Comparison of ENCODE assay signal across 17 cellular contexts in genomic region chr1:153827168-153827964, GRCh38. TPM values are rescaled to one million over a fixed set of nuclear protein-coding genes. Genes with fewer than 3 reads are reported as not detected.
A peak's percentile ranks its signal among the peaks of the same experiment; 100 is the strongest.
DNase-seq lines count a peak whose midpoint lies in the region; ATAC-seq, FAIRE-seq and TF ChIP-seq lines count a peak whose summit lies in the region.
"Had no signal": no experiment of that assay in that cellular context is flagged by ENCODE, and none has a peak within 500 bp of the region (broad histone marks: within the 10 kb centered on the region; RNA-seq: fewer than 3 reads in every experiment).

No MANE protein-coding gene starts in this region.

- POLR2A ChIA-PET in GM12878 (lab: Charles Lee): interaction anchor here (0.6 to 1.2 kb wide), 8 partner anchors 9 to 131 kb away, joined by 3 to 6 read pairs (median 4); partner anchors contain the start of gene CRTC2

- H3K4me1 Mint-ChIP-seq in activated naive CD8-positive, alpha-beta T cell (ENCODE audit: low read depth): peaks cover 8% of the 10 kb centered on the region
- H3K4me1 Mint-ChIP-seq in activated naive CD8-positive, alpha-beta T cell treated with anti-CD3 and anti-CD28 coated beads, Interleukin-2, amount 50 U/mL, for 24 hours: peaks cover 2% of the 10 kb centered on the region
- H3K4me1 Mint-ChIP-seq in stimulated activated effector memory CD8-positive, alpha-beta T cell treated with anti-CD3 and anti-CD28 coated beads, Interleukin-12 subunit alpha, Interleukin-12 subunit beta, amount 100 ng/mL, for 72 hours: no peaks in the 10 kb centered on the region
- H3K4me1 Mint-ChIP-seq: activated CD4-positive, alpha-beta T cell treated with anti-CD3 and anti-CD28 coated beads, Interleukin-2, amount 10 ng/mL, durations not matched to agents 24 days and 14 days had no signal

- TF ChIP-seq POLR2A in GM12878 (IDR thresholded peaks at IDR 0.05; ENCODE audit: low read depth, low read length) (no peak), lower leg skin (IDR thresholded peaks at IDR 0.05) (no peak)

- H3K27ac Mint-ChIP-seq in activated naive CD8-positive, alpha-beta T cell: peak overlapping the region; percentile 41
- H3K27ac Mint-ChIP-seq in activated naive CD8-positive, alpha-beta T cell treated with anti-CD3 and anti-CD28 coated beads, Interleukin-2, amount 50 U/mL, for 24 hours: no peak overlapping the region
- H3K27ac Mint-ChIP-seq in stimulated activated effector memory CD8-positive, alpha-beta T cell treated with anti-CD3 and anti-CD28 coated beads, Interleukin-12 subunit alpha, Interleukin-12 subunit beta, amount 100 ng/mL, for 72 hours: peak overlapping the region; percentile 26
- H3K27ac Mint-ChIP-seq: activated CD4-positive, alpha-beta T cell treated with anti-CD3 and anti-CD28 coated beads, Interleukin-2, amount 10 ng/mL, durations not matched to agents 24 days and 14 days had no signal

- H3K27ac ChIP-seq in KMS-11 (no peak overlapping the region), GM12878 (ENCODE audit: control insufficient read depth, insufficient read depth) (peak overlapping the region; percentile 52), ascending aorta (no peak overlapping the region)
- H3K27ac ChIP-seq: SJCRH30, upper lobe of right lung had no signal

- no peak for DNase-seq in activated naive CD8-positive, alpha-beta T cell treated with anti-CD3 and anti-CD28 coated beads, Interleukin-2, amount 50 U/mL, for 24 hours
- DNase-seq in GM12878 (ENCODE audit: low read depth, low spot score) (no peak), frontal cortex (ENCODE audit: low spot score in 2 of 2) (no peak), lower leg skin (ENCODE audit: low spot score in 2 of 2) (no peak), ascending aorta (ENCODE audit: low spot score in 2 of 2) (no peak)
- no peak for DNase-seq in stimulated activated effector memory CD8-positive, alpha-beta T cell treated with anti-CD3 and anti-CD28 coated beads, Interleukin-12 subunit alpha, Interleukin-12 subunit beta, amount 100 ng/mL, for 72 hours (ENCODE audit: low spot score in 2 of 2)
- DNase-seq: activated CD4-positive, alpha-beta T cell treated with anti-CD3 and anti-CD28 coated beads, Interleukin-2, amount 10 ng/mL, durations not matched to agents 24 days and 14 days; IMR-90; left cardiac atrium; NCI-H226; SJCRH30; stimulated activated naive CD4-positive, alpha-beta T cell treated with Interleukin-2 at 50 U/mL for 16 hours; T1000; upper lobe of right lung had no signal

- no peaks in the 10 kb centered on the region for H3K9me3 ChIP-seq in GM12878 (replicated peaks; ENCODE audit: control insufficient read depth, insufficient read depth, low read length)
- H3K9me3 ChIP-seq in ascending aorta: no peaks in the 10 kb centered on the region
- H3K9me3 ChIP-seq: SJCRH30, upper lobe of right lung had no signal

- RAD21 ChIA-PET in GM12878 (lab: Charles Lee; ENCODE audit: unreplicated experiment): interaction anchor here (0.9 to 1.8 kb wide), 5 partner anchors 22 to 159 kb away, joined by 3 to 6 read pairs (median 4); partner anchors contain the start of genes RAB13 and SLC27A3

- peak; percentile 48 for TF ChIP-seq CTCF in KMS-11 (conservative IDR thresholded peaks at IDR 0.05; ENCODE audit: low read depth, low read length)
- 0 out of 6 replicates have a peak, but pooled peaks of 1 of the 3 experiments have one; percentile 11 for TF ChIP-seq CTCF in GM12878 (IDR thresholded peaks at IDR 0.05 in 2 of 3, conservative IDR thresholded peaks at IDR 0.05 in 1 of 3; ENCODE audit: control insufficient read depth in 2 of 3, extremely low read depth in 1 of 3, insufficient read depth in 1 of 3, low read depth in 3 of 3, low read length in 3 of 3)
- no peak for TF ChIP-seq CTCF in lower leg skin (IDR thresholded peaks at IDR 0.05)
- TF ChIP-seq CTCF in ascending aorta (IDR thresholded peaks at IDR 0.05): no peak

- H3K27me3 ChIP-seq in KMS-11 (ENCODE audit: insufficient read depth, low read depth): no peaks in the 10 kb centered on the region
- no peaks in the 10 kb centered on the region for H3K27me3 ChIP-seq in GM12878 (replicated peaks in 1 of 2; ENCODE audit: control insufficient read depth in 2 of 2, insufficient read depth in 2 of 2, low read length in 1 of 2)
- no peaks in the 10 kb centered on the region for H3K27me3 ChIP-seq in ascending aorta
- H3K27me3 ChIP-seq: SJCRH30, upper lobe of right lung had no signal

- no peak overlapping the region for H3K4me3 ChIP-seq in KMS-11 (IDR thresholded peaks at IDR 0.05; ENCODE audit: insufficient read depth, low read depth, low read length)
- no peak overlapping the region for H3K4me3 ChIP-seq in GM12878
- H3K4me3 ChIP-seq in lower leg skin (ENCODE audit: low read depth, poor library complexity, severe bottlenecking): no peak overlapping the region
- H3K4me3 ChIP-seq in ascending aorta: no peak overlapping the region
- H3K4me3 ChIP-seq: SJCRH30, smooth muscle cell, upper lobe of right lung had no signal

- TF ChIP-seq RAD21 in GM12878 (IDR thresholded peaks at IDR 0.05; ENCODE audit: insufficient read depth, low read depth, low read length): no peak

- H2AFZ ChIP-seq in KMS-11 (ENCODE audit: low read depth) (no peak overlapping the region), GM12878 (ENCODE audit: control insufficient read depth, low read depth, low read length) (no peak overlapping the region)

- no peak for TF ChIP-seq EP300 in GM12878 (IDR thresholded peaks at IDR 0.05; ENCODE audit: borderline replicate concordance in 1 of 2, control insufficient read depth in 1 of 2, low read depth in 2 of 2, low read length in 2 of 2)

- H3K4me1 ChIP-seq in KMS-11 (ENCODE audit: low read depth, poor library complexity, severe bottlenecking): peaks cover 13% of the 10 kb centered on the region
- peaks cover 10% of the 10 kb centered on the region for H3K4me1 ChIP-seq in GM12878 (ENCODE audit: control insufficient read depth, insufficient read depth, low read length)
- no peaks in the 10 kb centered on the region for H3K4me1 ChIP-seq in ascending aorta
- H3K4me1 ChIP-seq: SJCRH30, upper lobe of right lung had no signal

- intact Hi-C loops in GM12878 (cut with micrococcal nuclease; ENCODE audit: unreplicated experiment) (no loop called here), lower leg skin (cut with DNase I; ENCODE audit: low total_unique reads) (no loop called here), ascending aorta (cut with DNase I) (no loop called here)

- SMC1A ChIA-PET in GM12878 (lab: Charles Lee; ENCODE audit: uncharacterized antibody, unreplicated experiment): interaction anchor here (1.0 to 3.0 kb wide), 13 partner anchors 9 to 159 kb away, joined by 3 to 11 read pairs (median 4); partner anchors contain the start of gene RAB13

- H3K4me3 Mint-ChIP-seq in activated naive CD8-positive, alpha-beta T cell: no peak overlapping the region
- no peak overlapping the region for H3K4me3 Mint-ChIP-seq in activated naive CD8-positive, alpha-beta T cell treated with anti-CD3 and anti-CD28 coated beads, Interleukin-2, amount 50 U/mL, for 24 hours
- H3K4me3 Mint-ChIP-seq in stimulated activated effector memory CD8-positive, alpha-beta T cell treated with anti-CD3 and anti-CD28 coated beads, Interleukin-12 subunit alpha, Interleukin-12 subunit beta, amount 100 ng/mL, for 72 hours: no peak overlapping the region
- H3K4me3 Mint-ChIP-seq: activated CD4-positive, alpha-beta T cell treated with anti-CD3 and anti-CD28 coated beads, Interleukin-2, amount 10 ng/mL, durations not matched to agents 24 days and 14 days had no signal

- H3K36me3 ChIP-seq in KMS-11 (ENCODE audit: insufficient read depth) (no peaks in the 10 kb centered on the region; the same call in 1 of the 2 replicates), GM12878 (ENCODE audit: control insufficient read depth in 2 of 2, insufficient read depth in 2 of 2, low read length in 1 of 2) (peaks cover 8 to 24% of the 10 kb centered on the region in 2 experiments), ascending aorta (peaks cover 7 to 25% of the 10 kb centered on the region in 2 donors)
- H3K36me3 ChIP-seq: SJCRH30 had no signal

- 87% methylated on average over 5 of the region's 6 CpGs for WGBS in GM12878 (ENCODE audit: insufficient coverage, insufficient replicate concordance, low lambda C conversion rate, missing lambda C conversion rate)
- 89 to 92% methylated on average over 6 of the region's 6 CpGs for WGBS in lower leg skin, 2 donors

- CTCF ChIA-PET in GM12878 (lab: Yijun Ruan, JAX): interaction anchor here (0.6 to 11.8 kb wide), 12 partner anchors 10 to 293 kb away, joined by 3 to 138 read pairs (median 6); partner anchors contain the start of genes DENND4B, GATAD2B and RAB13

- H3K9me3 Mint-ChIP-seq in activated naive CD8-positive, alpha-beta T cell (ENCODE audit: low read depth): no peaks in the 10 kb centered on the region
- H3K9me3 Mint-ChIP-seq in activated naive CD8-positive, alpha-beta T cell treated with anti-CD3 and anti-CD28 coated beads, Interleukin-2, amount 50 U/mL, for 24 hours: no peaks in the 10 kb centered on the region
- H3K9me3 Mint-ChIP-seq in stimulated activated effector memory CD8-positive, alpha-beta T cell treated with anti-CD3 and anti-CD28 coated beads, Interleukin-12 subunit alpha, Interleukin-12 subunit beta, amount 100 ng/mL, for 72 hours: no peaks in the 10 kb centered on the region
- H3K9me3 Mint-ChIP-seq: activated CD4-positive, alpha-beta T cell treated with anti-CD3 and anti-CD28 coated beads, Interleukin-2, amount 10 ng/mL, durations not matched to agents 24 days and 14 days had no signal

- TSS peak; percentile 58 for BruUV-seq in GM12878 (replicated peaks; lab: Mats Ljungman, UMichigan)

- H3K36me3 Mint-ChIP-seq in activated naive CD8-positive, alpha-beta T cell: no peaks in the 10 kb centered on the region
- H3K36me3 Mint-ChIP-seq in activated naive CD8-positive, alpha-beta T cell treated with anti-CD3 and anti-CD28 coated beads, Interleukin-2, amount 50 U/mL, for 24 hours (ENCODE audit: low read depth): peaks cover 19% of the 10 kb centered on the region
- H3K36me3 Mint-ChIP-seq in stimulated activated effector memory CD8-positive, alpha-beta T cell treated with anti-CD3 and anti-CD28 coated beads, Interleukin-12 subunit alpha, Interleukin-12 subunit beta, amount 100 ng/mL, for 72 hours: peaks cover 66% of the 10 kb centered on the region

- H3K9ac ChIP-seq in KMS-11 (no peak overlapping the region), GM12878 (ENCODE audit: control insufficient read depth, insufficient read depth, low read length) (no peak overlapping the region)

- in situ Hi-C loops in GM12878 (cut with MboI): no loop called here

- H3K79me2 ChIP-seq in KMS-11 (ENCODE audit: insufficient read depth, low read depth) (peaks cover 22% of the 10 kb centered on the region; the same call in 1 of the 2 replicates), GM12878 (ENCODE audit: control insufficient read depth, insufficient read depth, low read length) (peaks cover 16% of the 10 kb centered on the region)

- FAIRE-seq in GM12878 (lab: Jason Lieb, UNC): no peak
- FAIRE-seq in frontal cortex (lab: Jason Lieb, UNC): no peak

- no peaks in the 10 kb centered on the region for H4K20me1 ChIP-seq in KMS-11 (ENCODE audit: insufficient read depth)
- no peaks in the 10 kb centered on the region for H4K20me1 ChIP-seq in GM12878 (ENCODE audit: control insufficient read depth, insufficient read depth)

- no peak overlapping the region for H3K4me2 ChIP-seq in KMS-11
- no peak overlapping the region for H3K4me2 ChIP-seq in GM12878 (ENCODE audit: control insufficient read depth, insufficient read depth)
- H3K4me2 ChIP-seq: smooth muscle cell had no signal

- ATAC-seq in activated naive CD8-positive, alpha-beta T cell treated with anti-CD3 and anti-CD28 coated beads, Interleukin-2, amount 50 U/mL, for 24 hours: no peak
- ATAC-seq in GM12878: peak; percentile 64
- no peak for ATAC-seq in stimulated activated effector memory CD8-positive, alpha-beta T cell treated with anti-CD3 and anti-CD28 coated beads, Interleukin-12 subunit alpha, Interleukin-12 subunit beta, amount 100 ng/mL, for 72 hours
- ATAC-seq: left cardiac atrium, upper lobe of right lung had no signal

- H3K27me3 Mint-ChIP-seq in activated naive CD8-positive, alpha-beta T cell: no peaks in the 10 kb centered on the region
- H3K27me3 Mint-ChIP-seq in activated naive CD8-positive, alpha-beta T cell treated with anti-CD3 and anti-CD28 coated beads, Interleukin-2, amount 50 U/mL, for 24 hours: no peaks in the 10 kb centered on the region
- H3K27me3 Mint-ChIP-seq: activated CD4-positive, alpha-beta T cell treated with anti-CD3 and anti-CD28 coated beads, Interleukin-2, amount 10 ng/mL, durations not matched to agents 24 days and 14 days had no signal

RNA-seq across cellular contexts. Expression of gene SLC27A3, which starts 52.2 kb away (rescaled TPM):
- total RNA-seq in GM12878 (2013; cell fraction: nucleolus; rRNA removed): 4.3 and 4.5 TPM in 2 replicates
- total RNA-seq in GM12878 (2014; rRNA removed): 9.4 and 12.4 TPM in 2 replicates
- 8.8 and 9.3 TPM in 2 replicates for total RNA-seq in GM12878 (2014; rRNA removed; fragmentation: Illumina TruSeq; extraction: Trizol)
- total RNA-seq in GM12878 (2021): 11.4 and 11.9 TPM in 2 replicates
- polyA plus RNA-seq in GM12878 (2011; ENCODE audit: low read depth): 3.9 TPM
- 2.5 and 4.6 TPM in 2 replicates for polyA plus RNA-seq in GM12878 (2011; rRNA removed)
- polyA plus RNA-seq in GM12878 (2011; cell fraction: cytosol; rRNA removed): 5.6 and 5.9 TPM in 2 replicates
- 53.6 and 57.2 TPM in 2 replicates for polyA plus RNA-seq in GM12878 (2011; cell fraction: nucleus; rRNA removed)
- 8.0 and 10.8 TPM in 2 replicates for polyA plus RNA-seq in GM12878 (2012)
- 8.2 and 10.8 TPM in 2 replicates for polyA plus RNA-seq in GM12878 (2014; fragmentation: Illumina TruSeq; extraction: Trizol)
- 1 to 10 TPM; 2.6 to 5.1 TPM for polyA plus RNA-seq in GM12878 (2014; fragmentation: Nextera tagmentation; extraction: Ambion mirVana)
- 15.4 and 18.1 TPM in 2 replicates for polyA plus RNA-seq in GM12878 (2014; rRNA removed)
- polyA plus RNA-seq in GM12878 (2016; fragmentation: Nextera tagmentation; extraction: Ambion mirVana): 1 to 10 TPM; 7.2 to 7.8 TPM
- polyA minus RNA-seq in GM12878 (2011; rRNA and poly(A)+ RNA removed): 2.2 TPM in 2 replicates
- polyA minus RNA-seq in GM12878 (2011; cell fraction: cytosol; rRNA and poly(A)+ RNA removed): 1.3 and 1.6 TPM in 2 replicates
- polyA minus RNA-seq in GM12878 (2011; cell fraction: nucleus; rRNA and poly(A)+ RNA removed): 3.6 and 7.3 TPM in 2 replicates
- total RNA-seq in frontal cortex: 14.7 TPM
- 10 to 100 TPM; 21.6 to 70.3 (median 45.3) TPM for total RNA-seq in lower leg skin
- 315 TPM for total RNA-seq in ascending aorta
